Comparison of ENCODE assay signal across 9 cellular contexts in the genomic region with DNA sequence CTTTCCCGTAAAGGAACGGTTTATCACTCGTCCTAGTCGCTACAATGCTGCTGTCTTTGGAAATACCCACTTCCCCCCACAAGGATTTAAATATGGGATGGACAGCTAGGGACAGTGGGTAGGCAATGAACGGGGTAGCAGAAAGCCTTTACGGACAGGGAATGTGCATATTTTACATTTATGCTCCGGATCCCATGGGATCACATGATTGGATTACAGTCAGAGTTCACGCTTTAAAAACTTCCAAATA. TPM values are rescaled to one million over a fixed set of nuclear protein-coding genes. Genes with fewer than 3 reads are reported as not detected.
A peak's percentile ranks its signal among the peaks of the same experiment; 100 is the strongest.
DNase-seq lines count a peak whose midpoint lies in the region; ATAC-seq, FAIRE-seq and TF ChIP-seq lines count a peak whose summit lies in the region.
"Had no signal": no experiment of that assay in that cellular context is flagged by ENCODE, and none has a peak within 500 bp of the region (broad histone marks: within the 10 kb centered on the region; RNA-seq: fewer than 3 reads in every experiment).

No MANE protein-coding gene starts in this region.

- H3K27ac Mint-ChIP-seq in T-helper 2 cell treated with Interferon-gamma antibody and Interleukin-4, amounts not matched to agents 5 μg/mL and 100 μg/mL, for 36 hours, result peak overlapping the region; percentile 99
- H3K27ac Mint-ChIP-seq in activated naive CD8-positive, alpha-beta T cell treated with anti-CD3 and anti-CD28 coated beads for 36 hours, result peak overlapping the region; percentile 97

- peak overlapping the region; percentile 71 to 80 for H3K4me3 ChIP-seq in kidney (ENCODE audit: low read length in 2 of 2)

- no peak for ATAC-seq in HG03108 (IDR thresholded peaks at IDR 0.05; ENCODE audit: unreplicated experiment)

- peak overlapping the region; percentile 98 for H3K4me3 Mint-ChIP-seq in T-helper 2 cell treated with Interferon-gamma antibody and Interleukin-4, amounts not matched to agents 5 μg/mL and 100 μg/mL, for 36 hours
- H3K4me3 Mint-ChIP-seq in activated naive CD8-positive, alpha-beta T cell treated with anti-CD3 and anti-CD28 coated beads for 36 hours, result peak overlapping the region; percentile 97

- DNase-seq in T-helper 2 cell treated with Interferon-gamma antibody and Interleukin-4, amounts not matched to agents 5 μg/mL and 100 μg/mL, for 36 hours (ENCODE audit: low spot score), result no peak
- DNase-seq in T-helper 2 cell (no peak), kidney (no peak), dedifferentiated amniotic fluid mesenchymal stem cell (ENCODE audit: extremely low spot score) (no peak), globus pallidus (ENCODE audit: low spot score) (no peak)
- DNase-seq in activated naive CD8-positive, alpha-beta T cell treated with anti-CD3 and anti-CD28 coated beads for 36 hours, result no peak

- intact Hi-C loops in kidney (cut with DNase I), result no loop called here

- H3K9me3 Mint-ChIP-seq in T-helper 2 cell treated with Interferon-gamma antibody and Interleukin-4, amounts not matched to agents 5 μg/mL and 100 μg/mL, for 36 hours, result peaks cover 18% of the 10 kb centered on the region
- peaks cover 10% of the 10 kb centered on the region for H3K9me3 Mint-ChIP-seq in activated naive CD8-positive, alpha-beta T cell treated with anti-CD3 and anti-CD28 coated beads for 36 hours

- H3K27me3 Mint-ChIP-seq in T-helper 2 cell treated with Interferon-gamma antibody and Interleukin-4, amounts not matched to agents 5 μg/mL and 100 μg/mL, for 36 hours (ENCODE audit: low read depth), result no peaks in the 10 kb centered on the region
- H3K27me3 Mint-ChIP-seq in activated naive CD8-positive, alpha-beta T cell treated with anti-CD3 and anti-CD28 coated beads for 36 hours, result no peaks in the 10 kb centered on the region

- H3K4me1 Mint-ChIP-seq in T-helper 2 cell treated with Interferon-gamma antibody and Interleukin-4, amounts not matched to agents 5 μg/mL and 100 μg/mL, for 36 hours (ENCODE audit: low read depth), result peaks cover 49% of the 10 kb centered on the region
- peaks cover 50% of the 10 kb centered on the region for H3K4me1 Mint-ChIP-seq in activated naive CD8-positive, alpha-beta T cell treated with anti-CD3 and anti-CD28 coated beads for 36 hours

- H3K9ac ChIP-seq in kidney (ENCODE audit: low read length in 2 of 2), result peak overlapping the region; percentile 8 to 72

- no peak for FAIRE-seq in kidney (lab: Jason Lieb, UNC)
- FAIRE-seq: D721Med had no signal

- H3K4me1 ChIP-seq in kidney (ENCODE audit: control insufficient read depth in 1 of 2, insufficient read depth in 1 of 2, low read depth in 1 of 2, low read length in 2 of 2), result peaks cover 13 to 16% of the 10 kb centered on the region in 2 donors

- H3K27ac ChIP-seq in kidney (ENCODE audit: low read depth in 2 of 2, low read length in 2 of 2), result peak overlapping the region in 1 of 2 donors; percentile 84
- peak overlapping the region; percentile 57 for H3K27ac ChIP-seq in temporal lobe (ENCODE audit: low read depth, low read length)

- no peaks in the 10 kb centered on the region for H3K9me3 ChIP-seq in kidney (ENCODE audit: control insufficient read depth in 1 of 2, low read length in 2 of 2)

- TF ChIP-seq CTCF in kidney (IDR thresholded peaks at IDR 0.05; ENCODE audit: borderline replicate concordance, extremely low read depth, insufficient read depth), result no peak

- peaks cover 0 to 4% of the 10 kb centered on the region in 2 donors for H3K36me3 ChIP-seq in kidney (ENCODE audit: control insufficient read depth in 1 of 2, insufficient read depth in 2 of 2, low read length in 2 of 2)

- H3K36me3 Mint-ChIP-seq in T-helper 2 cell treated with Interferon-gamma antibody and Interleukin-4, amounts not matched to agents 5 μg/mL and 100 μg/mL, for 36 hours (ENCODE audit: low read depth), result peaks cover 39% of the 10 kb centered on the region
- peaks cover 58% of the 10 kb centered on the region for H3K36me3 Mint-ChIP-seq in activated naive CD8-positive, alpha-beta T cell treated with anti-CD3 and anti-CD28 coated beads for 36 hours

RNA-seq across cellular contexts. Expression of a gene that starts 1.2 kb away (rescaled TPM):
- 10 to 100 TPM; 33.9 to 41.9 TPM for total RNA-seq in activated naive CD8-positive, alpha-beta T cell treated with anti-CD3 and anti-CD28 coated beads for 36 hours
- total RNA-seq in kidney (30.4 TPM), temporal lobe (19.4 TPM)
- polyA plus RNA-seq in kidney (ENCODE audit: insufficient read depth, low read depth, low replicate concordance), result 3.6 TPM
